In genomic region chr1:227734858-227735780, GRCh38 we compare ENCODE assay signal across 1 cellular context.
TF ChIP-seq lines count a peak whose summit lies in the region.

TSS of gene JMJD4 (minus strand) at chr1:227735302. CDS start at chr1:227735273, 29 bp downstream.
TSS of gene SNAP47 (plus strand) at chr1:227735435. CDS start at chr1:227747737, 12,302 bp downstream.

TF ChIP-seq in HepG2, 621 proteins besides CTCF, POLR2A, EP300 and RAD21 (continued from another document and continues in another):
- peak; percentile 86; the same call in 1 of the 2 replicates for TF ChIP-seq THAP9 (CRISPR knock-in tag; IDR thresholded peaks at IDR 0.05; ENCODE audit: borderline replicate concordance)
- peak; percentile 80 for TF ChIP-seq ZNF280B (CRISPR knock-in tag; IDR thresholded peaks at IDR 0.05; ENCODE audit: borderline replicate concordance)
- TF ChIP-seq GTF3A (CRISPR knock-in tag; conservative IDR thresholded peaks at IDR 0.05), result peak; percentile 81; the same call in 1 of the 2 replicates
- TF ChIP-seq ZNF775 (CRISPR knock-in tag; IDR thresholded peaks at IDR 0.05; ENCODE audit: borderline replicate concordance), result no peak; the same call in 1 of the 2 replicates
- peak; percentile 99 for TF ChIP-seq TARDBP (CRISPR knock-in tag; IDR thresholded peaks at IDR 0.05)
- TF ChIP-seq RBAK (CRISPR knock-in tag; IDR thresholded peaks at IDR 0.05), result no peak
- TF ChIP-seq KDM1A (CRISPR knock-in tag; IDR thresholded peaks at IDR 0.05), result no peak
- TF ChIP-seq POGZ (CRISPR knock-in tag; IDR thresholded peaks at IDR 0.05), result peak; percentile 93
- no peak for TF ChIP-seq ZNF432 (CRISPR knock-in tag; IDR thresholded peaks at IDR 0.05; ENCODE audit: borderline replicate concordance)
- TF ChIP-seq ZNF451 (CRISPR knock-in tag; IDR thresholded peaks at IDR 0.05), result peak; percentile 96
- peak; percentile 63 for TF ChIP-seq HNRNPLL (IDR thresholded peaks at IDR 0.05; ENCODE audit: low read depth, low read length, poor library complexity, severe bottlenecking)
- TF ChIP-seq TRIM22 (IDR thresholded peaks at IDR 0.05), result no peak
- TF ChIP-seq KDM2A (CRISPR knock-in tag; IDR thresholded peaks at IDR 0.05; ENCODE audit: borderline replicate concordance, low read depth), result peak; percentile 94
- no peak for TF ChIP-seq ZNF615 (CRISPR knock-in tag; IDR thresholded peaks at IDR 0.05; ENCODE audit: borderline replicate concordance)
- no peak; the same call in 1 of the 2 replicates for TF ChIP-seq ZNF782 (CRISPR knock-in tag; IDR thresholded peaks at IDR 0.05; ENCODE audit: borderline replicate concordance)
- TF ChIP-seq HNF1A (IDR thresholded peaks at IDR 0.05; ENCODE audit: low read depth), result no peak
- TF ChIP-seq HNF1A (CRISPR knock-in tag; IDR thresholded peaks at IDR 0.05; ENCODE audit: borderline replicate concordance), result peak; percentile 82
- TF ChIP-seq TFDP1 (CRISPR knock-in tag; IDR thresholded peaks at IDR 0.05; ENCODE audit: borderline replicate concordance), result peak; percentile 92
- TF ChIP-seq SAFB2 (CRISPR knock-in tag; IDR thresholded peaks at IDR 0.05; ENCODE audit: borderline replicate concordance, low read depth), result peak; percentile 94
- peak; percentile 60; the same call in 1 of the 2 replicates for TF ChIP-seq JUND (CRISPR knock-in tag; IDR thresholded peaks at IDR 0.05)
- TF ChIP-seq ZFP37 (CRISPR knock-in tag; IDR thresholded peaks at IDR 0.05; ENCODE audit: borderline replicate concordance), result no peak
- TF ChIP-seq NBN (conservative IDR thresholded peaks at IDR 0.05), result no peak
- TF ChIP-seq TSC22D2 (CRISPR knock-in tag; IDR thresholded peaks at IDR 0.05; ENCODE audit: borderline replicate concordance), result peak; percentile 86; the same call in 1 of the 2 replicates
- no peak for TF ChIP-seq ZFP36L2 (CRISPR knock-in tag; IDR thresholded peaks at IDR 0.05)
- TF ChIP-seq PRPF4 (IDR thresholded peaks at IDR 0.05; ENCODE audit: low read depth, low read length, poor library complexity, severe bottlenecking), result no peak
- TF ChIP-seq TFE3 (CRISPR knock-in tag; IDR thresholded peaks at IDR 0.05), result peak; percentile 74; the same call in 1 of the 2 replicates
- peak; percentile 74; the same call in 1 of the 2 replicates for TF ChIP-seq ZNF142 (CRISPR knock-in tag; IDR thresholded peaks at IDR 0.05)
- TF ChIP-seq NR3C1 (CRISPR knock-in tag; IDR thresholded peaks at IDR 0.05), result no peak
- peak; percentile 73; the same call in 1 of the 2 replicates for TF ChIP-seq TEF (CRISPR knock-in tag; IDR thresholded peaks at IDR 0.05)
- TF ChIP-seq ZNF556 (CRISPR knock-in tag; IDR thresholded peaks at IDR 0.05; ENCODE audit: borderline replicate concordance), result peak; percentile 92
- no peak for TF ChIP-seq NFE2L2 (IDR thresholded peaks at IDR 0.05; ENCODE audit: low read length)
- peak; percentile 55 for TF ChIP-seq RARA (CRISPR knock-in tag; IDR thresholded peaks at IDR 0.05)
- TF ChIP-seq DMTF1 (CRISPR knock-in tag; IDR thresholded peaks at IDR 0.05), result no peak
- peak; percentile 62; the same call in 1 of the 2 replicates for TF ChIP-seq ZNF552 (CRISPR knock-in tag; IDR thresholded peaks at IDR 0.05; ENCODE audit: borderline replicate concordance)
- TF ChIP-seq ZNF143 (CRISPR knock-in tag; IDR thresholded peaks at IDR 0.05), result peak; percentile 85
